In genomic region chrX:13013353-13014110, GRCh38 we compare ENCODE assay signal across 9 cellular contexts. TPM values are rescaled to one million over a fixed set of nuclear protein-coding genes. Genes with fewer than 3 reads are reported as not detected.
DNase-seq lines count a peak whose midpoint lies in the region; ATAC-seq and TF ChIP-seq lines count a peak whose summit lies in the region.
"Had no signal": no experiment of that assay in that cellular context is flagged by ENCODE, and none has a peak within 500 bp of the region (broad histone marks: within the 10 kb centered on the region; RNA-seq: fewer than 3 reads in every experiment).

No MANE protein-coding gene starts in this region.

- intact Hi-C loops in gastrocnemius medialis (cut with DNase I; ENCODE audit: low total_unique reads) = no loop called here

- H3K4me1 ChIP-seq in duodenal mucosa (ENCODE audit: control insufficient read depth in 1 of 2, insufficient read depth in 2 of 2, low read length in 2 of 2) (peaks cover 14 to 18% of the 10 kb centered on the region in 2 donors), gastrocnemius medialis (no peaks in the 10 kb centered on the region)

- H3K4me3 ChIP-seq in duodenal mucosa (ENCODE audit: low read depth in 1 of 2, low read length in 2 of 2) (peak overlapping the region; percentile 17 to 36), gastrocnemius medialis (no peak overlapping the region)

- no peaks in the 10 kb centered on the region for H3K9me3 ChIP-seq in duodenal mucosa (ENCODE audit: control insufficient read depth in 1 of 2, low read length in 2 of 2)
- no peaks in the 10 kb centered on the region for H3K9me3 ChIP-seq in gastrocnemius medialis

- no peak overlapping the region for H3K9ac ChIP-seq in duodenal mucosa (ENCODE audit: low read depth in 1 of 2, low read length in 2 of 2)

- peak overlapping the region; percentile 25 for H3K27ac ChIP-seq in duodenal mucosa (ENCODE audit: low read depth, low read length)
- peak overlapping the region in 3 of 4 donors; percentile 22 to 59 (median 31) for H3K27ac ChIP-seq in gastrocnemius medialis
- H3K27ac ChIP-seq: 22Rv1 had no signal

- in situ Hi-C loops in gastrocnemius medialis (cut with MboI; ENCODE audit: low sequenced_read_pairs in 4 of 4) = no loop called here

- ATAC-seq in HG02623 (IDR thresholded peaks at IDR 0.05; ENCODE audit: unreplicated experiment) (peak; percentile 81), gastrocnemius medialis (peak in 1 of 2 donors; percentile 65)

- H3K36me3 ChIP-seq in duodenal mucosa (ENCODE audit: control insufficient read depth in 1 of 2, insufficient read depth in 2 of 2, low read length in 2 of 2) (no peaks in the 10 kb centered on the region), gastrocnemius medialis (no peaks in the 10 kb centered on the region)

- TF ChIP-seq CTCF in gastrocnemius medialis (IDR thresholded peaks at IDR 0.05 in 4 of 5, conservative IDR thresholded peaks at IDR 0.05 in 1 of 5) = no peak

- no peak for TF ChIP-seq POLR2A in gastrocnemius medialis (IDR thresholded peaks at IDR 0.05)

- DNase-seq in DMS53 (lab: John Stamatoyannopoulos, UW) (peak; percentile 0), DMS53 treated with DMSO at 0.1 percent for 48 hours (lab: John Stamatoyannopoulos, UW; ENCODE audit: unreplicated experiment) (no peak), NCI-H82 (lab: John Stamatoyannopoulos, UW) (peak; percentile 60), gastrocnemius medialis (peak; percentile 4 to 30), kidney tubule cell (ENCODE audit: low spot score) (no peak), COR-L47 (lab: John Stamatoyannopoulos, UW) (no peak)

- H3K27me3 ChIP-seq in duodenal mucosa (ENCODE audit: control insufficient read depth in 1 of 2, insufficient read depth in 2 of 2, low read length in 2 of 2) = no peaks in the 10 kb centered on the region
- no peaks in the 10 kb centered on the region for H3K27me3 ChIP-seq in gastrocnemius medialis

RNA-seq across cellular contexts. Expression of gene FAM9C, which starts 30.9 kb away (rescaled TPM):
- total RNA-seq in gastrocnemius medialis = not detected

RNA-seq across cellular contexts. Expression of gene TMSB4X, which starts 38.6 kb away (rescaled TPM):
- total RNA-seq in gastrocnemius medialis = 100 to 1,000 TPM; 492 to 653 (median 526) TPM

Comparison
In these comparisons a context has a peak if more than half of its experiments do, and no peak if none do; other contexts are left out.
1. DNase-seq: peak in DMS53 (single experiment), NCI-H82 (single experiment) and gastrocnemius medialis (2 of 2); none in DMS53 treated with DMSO at 0.1 percent for 48 hours (single experiment), kidney tubule cell (single experiment) and COR-L47 (single experiment).
2. H3K4me3 ChIP-seq: peak in duodenal mucosa (2 of 2); none in gastrocnemius medialis (0 of 4).